In genomic region chr4:57631147-57631546, GRCh38 we compare ENCODE assay signal across 37 cellular contexts.
"Had no signal": no experiment of that assay in that cellular context is flagged by ENCODE, and none has a peak within 500 bp of the region (broad histone marks: within the 10 kb centered on the region; RNA-seq: fewer than 3 reads in every experiment).

No MANE protein-coding gene starts in this region.

- H3K9me3 Mint-ChIP-seq: activated T-helper 1 cell treated with anti-CD3 and anti-CD28 coated beads, Interleukin-12 subunit alpha, Interleukin-12 subunit beta, Interleukin-2, Interleukin-4 antibody, amounts not matched to agents 30 ng/mL and 10 ng/mL and 1 ng/mL, durations not matched to agents 14 hours and 24 hours and 36 hours; activated T-helper 17 cell treated with anti-CD3 and anti-CD28 coated beads, Interleukin-2, amount 50 U/mL, for 72 hours had no signal

- H3K4me3 Mint-ChIP-seq: activated naive CD4-positive, alpha-beta T cell treated with anti-CD3 and anti-CD28 coated beads for 36 hours; activated naive CD4-positive, alpha-beta T cell treated with anti-CD3 and anti-CD28 coated beads, Interleukin-2, amount 10 ng/mL, durations not matched to agents 7 days and 5 days; activated naive CD4-positive, alpha-beta T cell treated with anti-CD3 and anti-CD28 coated beads, Interleukin-2, amount 50 U/mL, for 24 hours; activated naive CD8-positive, alpha-beta T cell; activated naive CD8-positive, alpha-beta T cell treated with anti-CD3 and anti-CD28 coated beads for 36 hours; activated naive CD8-positive, alpha-beta T cell treated with anti-CD3 and anti-CD28 coated beads, Interleukin-2, amount 10 ng/mL, durations not matched to agents 7 days and 5 days; activated naive CD8-positive, alpha-beta T cell treated with anti-CD3 and anti-CD28 coated beads, Interleukin-2, amount 50 U/mL, for 24 hours; activated T-cell treated with anti-CD3 and anti-CD28 coated beads, Interleukin-2, amount 50 U/mL, for 24 hours; activated T-cell treated with anti-CD3 and anti-CD28 coated beads, Interleukin-2, amount 50 U/mL, for 4 hours; activated T-cell treated with anti-CD3 and anti-CD28 coated beads, Interleukin-2, amount 50 U/mL, for 72 hours; activated T-helper 1 cell treated with anti-CD3 and anti-CD28 coated beads, Interleukin-12 subunit alpha, Interleukin-12 subunit beta, Interleukin-2, Interleukin-4 antibody, amounts not matched to agents 30 ng/mL and 10 ng/mL and 1 ng/mL, durations not matched to agents 14 hours and 24 hours and 36 hours; activated T-helper 17 cell treated with anti-CD3 and anti-CD28 coated beads, Interleukin-2, amount 50 U/mL, for 72 hours; brain; central memory CD8-positive, alpha-beta T cell had no signal

- H3K4me1 ChIP-seq: adrenal gland, ascending aorta, body of pancreas had no signal

- H3K27me3 ChIP-seq: adrenal gland, ascending aorta, body of pancreas, brain microvascular endothelial cell, cardiac muscle cell had no signal

- H3K36me3 Mint-ChIP-seq: activated naive CD4-positive, alpha-beta T cell treated with anti-CD3 and anti-CD28 coated beads, Interleukin-2, amount 10 ng/mL, durations not matched to agents 7 days and 5 days; activated naive CD4-positive, alpha-beta T cell treated with anti-CD3 and anti-CD28 coated beads, Interleukin-2, amount 50 U/mL, for 24 hours; activated naive CD4-positive, alpha-beta T cell treated with anti-CD3 and anti-CD28 coated beads, Interleukin-2, amount 50 U/mL, for 72 hours; activated naive CD8-positive, alpha-beta T cell; activated naive CD8-positive, alpha-beta T cell treated with anti-CD3 and anti-CD28 coated beads for 36 hours; activated naive CD8-positive, alpha-beta T cell treated with anti-CD3 and anti-CD28 coated beads, Interleukin-2, amount 10 ng/mL, durations not matched to agents 7 days and 5 days; brain had no signal

- H3K4me1 Mint-ChIP-seq: activated naive CD4-positive, alpha-beta T cell treated with anti-CD3 and anti-CD28 coated beads, Interleukin-2, amount 10 ng/mL, durations not matched to agents 7 days and 5 days; activated naive CD4-positive, alpha-beta T cell treated with anti-CD3 and anti-CD28 coated beads, Interleukin-2, amount 50 U/mL, for 24 hours; activated naive CD8-positive, alpha-beta T cell treated with anti-CD3 and anti-CD28 coated beads for 36 hours; activated naive CD8-positive, alpha-beta T cell treated with anti-CD3 and anti-CD28 coated beads, Interleukin-2, amount 10 ng/mL, durations not matched to agents 7 days and 5 days; activated naive CD8-positive, alpha-beta T cell treated with anti-CD3 and anti-CD28 coated beads, Interleukin-2, amount 50 U/mL, for 24 hours; activated T-helper 17 cell treated with anti-CD3 and anti-CD28 coated beads, Interleukin-2, amount 50 U/mL, for 72 hours; brain; central memory CD8-positive, alpha-beta T cell had no signal

- H3K27ac ChIP-seq: adrenal gland, ascending aorta, body of pancreas, brain microvascular endothelial cell, cardiac muscle cell had no signal

- DNase-seq: activated effector memory CD4-positive, alpha-beta T cell treated with anti-CD3 and anti-CD28 coated beads, Interleukin-2, amount 50 U/mL, for 16 hours; activated effector memory CD4-positive, alpha-beta T cell treated with Interleukin-2 at 50 U/mL for 16 hours; activated gamma-delta T cell; activated gamma-delta T cell treated with Interleukin-2 at 50 U/mL for 16 hours; activated naive CD4-positive, alpha-beta T cell; activated naive CD4-positive, alpha-beta T cell treated with anti-CD3 and anti-CD28 coated beads for 36 hours; activated naive CD4-positive, alpha-beta T cell treated with anti-CD3 and anti-CD28 coated beads, Interleukin-2, amount 10 ng/mL, durations not matched to agents 7 days and 5 days; activated naive CD4-positive, alpha-beta T cell treated with anti-CD3 and anti-CD28 coated beads, Interleukin-2, amount 50 U/mL, for 16 hours; activated naive CD4-positive, alpha-beta T cell treated with Interleukin-2 at 50 U/mL for 16 hours; activated naive CD8-positive, alpha-beta T cell treated with anti-CD3 and anti-CD28 coated beads for 36 hours; activated naive CD8-positive, alpha-beta T cell treated with anti-CD3 and anti-CD28 coated beads, Interleukin-2, amount 10 ng/mL, durations not matched to agents 7 days and 5 days; activated naive CD8-positive, alpha-beta T cell treated with anti-CD3 and anti-CD28 coated beads, Interleukin-2, amount 50 U/mL, for 24 hours; activated T-cell treated with anti-CD3 and anti-CD28 coated beads, Interleukin-2, amount 50 U/mL, for 1 hour; activated T-cell treated with anti-CD3 and anti-CD28 coated beads, Interleukin-2, amount 50 U/mL, for 24 hours; activated T-cell treated with anti-CD3 and anti-CD28 coated beads, Interleukin-2, amount 50 U/mL, for 4 hours; activated T-cell treated with anti-CD3 and anti-CD28 coated beads, Interleukin-2, amount 50 U/mL, for 48 hours; activated T-cell treated with anti-CD3 and anti-CD28 coated beads, Interleukin-2, amount 50 U/mL, for 72 hours; adrenal gland; amniotic stem cell; amygdala; anterior cingulate cortex; aorta; body of pancreas; brain microvascular endothelial cell; caudate nucleus; central memory CD4-positive, alpha-beta T cell; cerebellar nuclear complex had no signal

- H3K4me3 ChIP-seq: adrenal gland, ascending aorta, body of pancreas, cardiac muscle cell had no signal

- H3K36me3 ChIP-seq: adrenal gland, ascending aorta, brain microvascular endothelial cell, cardiac muscle cell had no signal

- H3K9me3 ChIP-seq: adrenal gland, ascending aorta, body of pancreas had no signal

- H3K27ac Mint-ChIP-seq: activated naive CD4-positive, alpha-beta T cell treated with anti-CD3 and anti-CD28 coated beads for 36 hours; activated naive CD4-positive, alpha-beta T cell treated with anti-CD3 and anti-CD28 coated beads, Interleukin-2, amount 10 ng/mL, durations not matched to agents 7 days and 5 days; activated naive CD4-positive, alpha-beta T cell treated with anti-CD3 and anti-CD28 coated beads, Interleukin-2, amount 50 U/mL, for 24 hours; activated naive CD4-positive, alpha-beta T cell treated with anti-CD3 and anti-CD28 coated beads, Interleukin-2, amount 50 U/mL, for 72 hours; activated naive CD8-positive, alpha-beta T cell; activated naive CD8-positive, alpha-beta T cell treated with anti-CD3 and anti-CD28 coated beads for 36 hours; activated naive CD8-positive, alpha-beta T cell treated with anti-CD3 and anti-CD28 coated beads, Interleukin-2, amount 10 ng/mL, durations not matched to agents 7 days and 5 days; activated naive CD8-positive, alpha-beta T cell treated with anti-CD3 and anti-CD28 coated beads, Interleukin-2, amount 50 U/mL, for 24 hours; activated T-cell treated with anti-CD3 and anti-CD28 coated beads, Interleukin-2, amount 50 U/mL, for 24 hours; activated T-cell treated with anti-CD3 and anti-CD28 coated beads, Interleukin-2, amount 50 U/mL, for 72 hours; activated T-helper 1 cell treated with anti-CD3 and anti-CD28 coated beads, Interleukin-12 subunit alpha, Interleukin-12 subunit beta, Interleukin-2, Interleukin-4 antibody, amounts not matched to agents 30 ng/mL and 10 ng/mL and 1 ng/mL, durations not matched to agents 14 hours and 24 hours and 36 hours; activated T-helper 17 cell treated with anti-CD3 and anti-CD28 coated beads, Interleukin-2, amount 50 U/mL, for 72 hours; activated T-helper 2 cell treated with anti-CD3 and anti-CD28 coated beads, Interferon-gamma antibody, Interleukin-2, Interleukin-4, amounts not matched to agents 10 μg/mL and 5 μg/mL and 100 μg/mL, durations not matched to agents 14 hours and 24 hours and 36 hours had no signal

- ATAC-seq: activated naive CD4-positive, alpha-beta T cell treated with anti-CD3 and anti-CD28 coated beads, Interleukin-2, amount 50 U/mL, for 72 hours; activated naive CD8-positive, alpha-beta T cell treated with anti-CD3 and anti-CD28 coated beads, Interleukin-2, amount 50 U/mL, for 24 hours; activated T-cell treated with anti-CD3 and anti-CD28 coated beads, Interleukin-2, amount 50 U/mL, for 4 hours; activated T-cell treated with anti-CD3 and anti-CD28 coated beads, Interleukin-2, amount 50 U/mL, for 72 hours; activated T-helper 17 cell treated with anti-CD3 and anti-CD28 coated beads, Interleukin-2, amount 50 U/mL, for 72 hours; body of pancreas had no signal

- H3K27me3 Mint-ChIP-seq: activated naive CD4-positive, alpha-beta T cell treated with anti-CD3 and anti-CD28 coated beads, Interleukin-2, amount 10 ng/mL, durations not matched to agents 7 days and 5 days; activated naive CD4-positive, alpha-beta T cell treated with anti-CD3 and anti-CD28 coated beads, Interleukin-2, amount 50 U/mL, for 24 hours; activated naive CD8-positive, alpha-beta T cell; activated naive CD8-positive, alpha-beta T cell treated with anti-CD3 and anti-CD28 coated beads for 36 hours; activated naive CD8-positive, alpha-beta T cell treated with anti-CD3 and anti-CD28 coated beads, Interleukin-2, amount 10 ng/mL, durations not matched to agents 7 days and 5 days; activated naive CD8-positive, alpha-beta T cell treated with anti-CD3 and anti-CD28 coated beads, Interleukin-2, amount 50 U/mL, for 24 hours; activated T-cell treated with anti-CD3 and anti-CD28 coated beads, Interleukin-2, amount 50 U/mL, for 24 hours; activated T-helper 17 cell treated with anti-CD3 and anti-CD28 coated beads, Interleukin-2, amount 50 U/mL, for 72 hours; brain; central memory CD8-positive, alpha-beta T cell had no signal
